ENCODE assay signal across 18 cellular contexts in genomic region chr3:88480822-88481221, GRCh38.
"Had no signal": no experiment of that assay in that cellular context is flagged by ENCODE, and none has a peak within 500 bp of the region (broad histone marks: within the 10 kb centered on the region; RNA-seq: fewer than 3 reads in every experiment).

No MANE protein-coding gene starts in this region.

- H3K27me3 ChIP-seq: stomach had no signal

- H3K4me1 ChIP-seq: stomach had no signal

- DNase-seq: activated CD4-positive, alpha-beta T cell treated with anti-CD3 and anti-CD28 coated beads, Interleukin-2, amount 10 ng/mL, durations not matched to agents 7 days and 5 days; activated CD4-positive, CD25-positive, alpha-beta regulatory T cell treated with anti-CD3 and anti-CD28 coated beads, Interleukin-2, amount 50 U/mL, for 72 hours; activated CD8-positive, alpha-beta memory T cell treated with anti-CD3 and anti-CD28 coated beads, Interleukin-2, amount 10 ng/mL, durations not matched to agents 7 days and 5 days; activated CD8-positive, alpha-beta T cell treated with anti-CD3 and anti-CD28 coated beads for 36 hours; activated gamma-delta T cell; activated naive CD4-positive, alpha-beta T cell treated with anti-CD3 and anti-CD28 coated beads, Interleukin-2, amount 50 U/mL, for 16 hours; activated naive CD8-positive, alpha-beta T cell treated with anti-CD3 and anti-CD28 coated beads, Interleukin-2, amount 50 U/mL, for 24 hours; anterior cingulate cortex; endodermal cell; foreskin fibroblast; left colon; nephron progenitor cell; small intestine; stimulated activated CD4-positive, alpha-beta T cell treated with anti-CD3 and anti-CD28 coated beads, Interleukin-15, amount 100 ng/mL, for 24 hours; stomach; WERI-Rb-1 had no signal

- H3K4me3 ChIP-seq: coronary artery, stomach had no signal

- H3K36me3 ChIP-seq: stomach, WERI-Rb-1 had no signal

- H3K9me3 ChIP-seq: stomach had no signal

- H3K27ac ChIP-seq: coronary artery, epithelial cell of prostate, stomach, WERI-Rb-1 had no signal
